10 cellular contexts compared by ENCODE assay signal in genomic region chr12:22018860-22019259, GRCh38. TPM values are rescaled to one million over a fixed set of nuclear protein-coding genes. Genes with fewer than 3 reads are reported as not detected.
DNase-seq lines count a peak whose midpoint lies in the region; ATAC-seq, FAIRE-seq and TF ChIP-seq lines count a peak whose summit lies in the region.
"Had no signal": no experiment of that assay in that cellular context is flagged by ENCODE, and none has a peak within 500 bp of the region (broad histone marks: within the 10 kb centered on the region; RNA-seq: fewer than 3 reads in every experiment).

No MANE protein-coding gene starts in this region.

- no peak overlapping the region for H3K4me3 ChIP-seq in BE2C (ENCODE audit: low read depth, low read length)
- H3K4me3 ChIP-seq in HCT116 (replicated peaks in 1 of 2; ENCODE audit: low read depth in 1 of 2, low read length in 2 of 2) = no peak overlapping the region
- H3K4me3 ChIP-seq in astrocyte (ENCODE audit: insufficient read depth, low read depth, low read length) = no peak overlapping the region
- H3K4me3 ChIP-seq in right lobe of liver = no peak overlapping the region

- H3K27ac Mint-ChIP-seq in astrocyte (ENCODE audit: unreplicated experiment) = no peak overlapping the region

- peak; percentile 57 for TF ChIP-seq RAD21 in HCT116 (IDR thresholded peaks at IDR 0.05; ENCODE audit: low read depth)

- TF ChIP-seq CTCF in BE2C (IDR thresholded peaks at IDR 0.05; ENCODE audit: low read depth, low read length) (peak; percentile 40; the same call in 1 of the 2 replicates), HCT116 (IDR thresholded peaks at IDR 0.05 in 2 of 3, conservative IDR thresholded peaks at IDR 0.05 in 1 of 3; ENCODE audit: borderline replicate concordance in 1 of 3, insufficient read depth in 1 of 3, low read depth in 2 of 3, low read length in 2 of 3) (peak; percentile 27 to 59 (median 43); a peak in 4 of 6 replicates), astrocyte (IDR thresholded peaks at IDR 0.05; ENCODE audit: insufficient read depth, low read depth, low read length) (peak; percentile 29), right lobe of liver (IDR thresholded peaks at IDR 0.05) (peak; percentile 43 to 65 (median 60))

- TF ChIP-seq POLR2A in HCT116 (IDR thresholded peaks at IDR 0.05; ENCODE audit: borderline replicate concordance, extremely low read depth, insufficient read depth, insufficient read length) (no peak), right lobe of liver (IDR thresholded peaks at IDR 0.05) (no peak), H54 (IDR thresholded peaks at IDR 0.05; ENCODE audit: low read depth, low read length) (no peak)

- no peak for FAIRE-seq in astrocyte (lab: Jason Lieb, UNC)
- no peak for FAIRE-seq in H54 (lab: Jason Lieb, UNC)
- FAIRE-seq: GM12892 had no signal

- H3K4me2 ChIP-seq in HCT116 (ENCODE audit: low read length) (no peak overlapping the region), astrocyte (ENCODE audit: low read length) (no peak overlapping the region)

- no peaks in the 10 kb centered on the region for H3K4me1 Mint-ChIP-seq in astrocyte (ENCODE audit: low read depth, unreplicated experiment)

- no peaks in the 10 kb centered on the region for H3K9me3 Mint-ChIP-seq in astrocyte (ENCODE audit: unreplicated experiment)

- H3K4me1 ChIP-seq in BE2C = no peaks in the 10 kb centered on the region
- H3K4me1 ChIP-seq in HCT116 (ENCODE audit: control insufficient read depth in 1 of 2, insufficient read depth in 2 of 2, low read length in 2 of 2) = 0 out of 4 replicates have a peak, but pooled peaks cover 0 to 2% of the 10 kb centered on the region in 2 experiments
- H3K4me1 ChIP-seq in astrocyte (ENCODE audit: insufficient read depth, low read length) = no peaks in the 10 kb centered on the region
- H3K4me1 ChIP-seq in right lobe of liver = no peaks in the 10 kb centered on the region

- H3K9me2 ChIP-seq in HCT116 (ENCODE audit: insufficient read depth) = no peaks in the 10 kb centered on the region

- POLR2A ChIA-PET in HCT116 (lab: Charles Lee) = no interaction called here

- H3K27ac ChIP-seq in HCT116 (ENCODE audit: low read depth, low read length) (no peak overlapping the region), astrocyte (ENCODE audit: low read depth, low read length) (no peak overlapping the region), right lobe of liver (no peak overlapping the region)
- H3K27ac ChIP-seq: neutrophil had no signal

- no peaks in the 10 kb centered on the region for H3K36me3 ChIP-seq in BE2C
- H3K36me3 ChIP-seq in HCT116 (ENCODE audit: control insufficient read depth in 1 of 2, insufficient read depth in 2 of 2, low read length in 2 of 2) = no peaks in the 10 kb centered on the region
- no peaks in the 10 kb centered on the region for H3K36me3 ChIP-seq in astrocyte (ENCODE audit: insufficient read depth, low read length)
- no peaks in the 10 kb centered on the region for H3K36me3 ChIP-seq in right lobe of liver
- H3K36me3 ChIP-seq: neutrophil had no signal

- intact Hi-C loops in HCT116 (cut with micrococcal nuclease) (loop anchor here (1.0 kb wide), 1 partner anchor 322 kb away; no protein-coding TSS in a partner anchor), right lobe of liver (cut with DNase I) (no loop called here)

- BruUV-seq in HCT116 (replicated peaks; lab: Mats Ljungman, UMichigan) = no TSS peak

- WGBS in right lobe of liver (ENCODE audit: insufficient coverage, low coverage, low lambda C conversion rate, missing lambda C conversion rate) = 24% methylated on average over 6 of the region's 6 CpGs

- H3K9ac ChIP-seq in HCT116 (ENCODE audit: low read length) (no peak overlapping the region), astrocyte (ENCODE audit: low read length) (no peak overlapping the region)

- no peak; the same call in 1 of the 2 replicates for ATAC-seq in HCT116
- ATAC-seq in right lobe of liver = peak; percentile 40 to 50 (median 44)

- H3K79me2 ChIP-seq in HCT116 (ENCODE audit: insufficient read depth, low read length) (no peaks in the 10 kb centered on the region), astrocyte (ENCODE audit: insufficient read depth, low read length) (no peaks in the 10 kb centered on the region)

- no peaks in the 10 kb centered on the region for H3K27me3 ChIP-seq in BE2C
- no peaks in the 10 kb centered on the region for H3K27me3 ChIP-seq in HCT116 (ENCODE audit: insufficient read depth, low read length)
- no peaks in the 10 kb centered on the region for H3K27me3 ChIP-seq in astrocyte (ENCODE audit: insufficient read depth, low read length)
- H3K27me3 ChIP-seq in right lobe of liver = no peaks in the 10 kb centered on the region
- H3K27me3 ChIP-seq: neutrophil had no signal

- no peak for DNase-seq in BE2C
- no peak for DNase-seq in HCT116 (ENCODE audit: low read depth, low spot score)
- DNase-seq in astrocyte (ENCODE audit: low read depth) = no peak
- no peak for DNase-seq in right lobe of liver
- no peak for DNase-seq in activated T-cell treated with anti-CD3 and anti-CD28 coated beads for 4 hours
- no peak for DNase-seq in COR-L47 (lab: John Stamatoyannopoulos, UW)
- no peak for DNase-seq in H54 (ENCODE audit: insufficient read length, low spot score)
- DNase-seq in SKM-1 treated with dmso at 0.1 percent for 144 hours (lab: John Stamatoyannopoulos, UW; ENCODE audit: unreplicated experiment) = no peak

- no peak overlapping the region for H2AFZ ChIP-seq in HCT116 (ENCODE audit: low read depth, low read length, poor library complexity, severe bottlenecking)
- H2AFZ ChIP-seq in astrocyte (ENCODE audit: low read depth, low read length) = no peak overlapping the region

- H3K9me3 ChIP-seq in BE2C (peaks cover 3% of the 10 kb centered on the region; the same call in 1 of the 2 replicates), HCT116 (ENCODE audit: control insufficient read depth in 1 of 2, insufficient read depth in 1 of 2, low read depth in 1 of 2, low read length in 2 of 2) (no peaks in the 10 kb centered on the region), astrocyte (ENCODE audit: insufficient read depth, low read depth, low read length) (peaks cover 3% of the 10 kb centered on the region), right lobe of liver (no peaks in the 10 kb centered on the region)
- H3K9me3 ChIP-seq: neutrophil had no signal

- CTCF ChIA-PET in HCT116 (lab: Charles Lee) = interaction anchor here (0.8 to 2.2 kb wide), 9 partner anchors 9 to 770 kb away, joined by 3 to 54 read pairs (median 4); no protein-coding TSS in a partner anchor

- RAD21 ChIA-PET in HCT116 (lab: Charles Lee; ENCODE audit: low non-redundant PET in 1 of 2, low total read pairs in 2 of 2, uncharacterized antibody in 2 of 2, unreplicated experiment in 2 of 2) = interaction anchor here in 1 of 2 experiments (1.4 kb wide), 1 partner anchor 321 kb away, joined by 6 read pairs; no protein-coding TSS in a partner anchor

- H3K4me3 Mint-ChIP-seq in astrocyte (ENCODE audit: unreplicated experiment) = no peak overlapping the region

- H4K20me1 ChIP-seq in HCT116 (ENCODE audit: insufficient read depth) = no peaks in the 10 kb centered on the region
- no peaks in the 10 kb centered on the region for H4K20me1 ChIP-seq in astrocyte (ENCODE audit: insufficient read depth, low read length)

- no peaks in the 10 kb centered on the region for H3K27me3 Mint-ChIP-seq in astrocyte (ENCODE audit: low read depth, unreplicated experiment)

- no peaks in the 10 kb centered on the region for H3K36me3 Mint-ChIP-seq in astrocyte (ENCODE audit: low read depth, unreplicated experiment)

TF ChIP-seq in HCT116, 20 proteins besides CTCF, POLR2A, EP300 and RAD21:
- no peak for TF ChIP-seq SIN3A (IDR thresholded peaks at IDR 0.05; ENCODE audit: low read depth)
- no peak for TF ChIP-seq YY1 (IDR thresholded peaks at IDR 0.05; ENCODE audit: extremely low read depth, insufficient replicate concordance, low read depth, low read length)
- TF ChIP-seq CEBPB (IDR thresholded peaks at IDR 0.05; ENCODE audit: low read depth) = no peak
- TF ChIP-seq EZH2phosphoT487 (IDR thresholded peaks at IDR 0.05; ENCODE audit: borderline replicate concordance) = no peak
- no peak for TF ChIP-seq SP1 (IDR thresholded peaks at IDR 0.05; ENCODE audit: low read depth)
- no peak for TF ChIP-seq ELF1 (IDR thresholded peaks at IDR 0.05; ENCODE audit: borderline replicate concordance, low read depth)
- TF ChIP-seq EGR1 (IDR thresholded peaks at IDR 0.05; ENCODE audit: low read depth) = no peak
- no peak for TF ChIP-seq ZFX (IDR thresholded peaks at IDR 0.05)
- no peak for TF ChIP-seq TCF7L2 (IDR thresholded peaks at IDR 0.05; ENCODE audit: borderline replicate concordance, extremely low read depth, insufficient read depth, insufficient read length)
- no peak for TF ChIP-seq ZNF274 (IDR thresholded peaks at IDR 0.05; ENCODE audit: low read depth, low read length)
- no peak for TF ChIP-seq FOSL1 (IDR thresholded peaks at IDR 0.05; ENCODE audit: low read depth)

RNA-seq across cellular contexts. Expression of gene CMAS, which starts 27.2 kb away (rescaled TPM):
- polyA plus RNA-seq in BE2C (2012; ENCODE audit: insufficient read depth, insufficient read length, low read depth) = 19.0 TPM
- total RNA-seq in HCT116 (2021; ENCODE audit: unreplicated experiment) (36.1 TPM), astrocyte (36.7 and 37.9 TPM in 2 replicates), right lobe of liver (10 to 100 TPM; 20.8 to 44.1 (median 27.6) TPM)
- 14.2 and 21.3 TPM in 2 replicates for polyA plus RNA-seq in HCT116 (2012)
